Comparison of ENCODE assay signal across 2 cellular contexts in genomic region chr15:24865300-24865699, GRCh38.
A peak's percentile ranks its signal among the peaks of the same experiment; 100 is the strongest.
TF ChIP-seq lines count a peak whose summit lies in the region.

No MANE protein-coding gene starts in this region.

TF ChIP-seq in HepG2, 621 proteins besides CTCF, POLR2A, EP300 and RAD21 (continued from another document):
- TF ChIP-seq MIER3 (CRISPR knock-in tag; IDR thresholded peaks at IDR 0.05; ENCODE audit: borderline replicate concordance) (no peak), SOX6 (IDR thresholded peaks at IDR 0.05) (no peak), SOX6 (CRISPR knock-in tag; IDR thresholded peaks at IDR 0.05) (0 out of 2 replicates have a peak, but pooled peaks have one; percentile 20), ASH2L (IDR thresholded peaks at IDR 0.05; ENCODE audit: insufficient read length, low read depth, low read length) (no peak), ZNF740 (CRISPR knock-in tag; IDR thresholded peaks at IDR 0.05) (no peak), NFATC3 (CRISPR knock-in tag; IDR thresholded peaks at IDR 0.05) (no peak), ARID2 (CRISPR knock-in tag; IDR thresholded peaks at IDR 0.05; ENCODE audit: borderline replicate concordance) (no peak), ZMYM3 (CRISPR knock-in tag; IDR thresholded peaks at IDR 0.05) (peak; percentile 43; the same call in 1 of the 2 replicates), ZNF792 (CRISPR knock-in tag; IDR thresholded peaks at IDR 0.05) (peak; percentile 96), CC2D1A (CRISPR knock-in tag; IDR thresholded peaks at IDR 0.05) (no peak), ZNF460 (CRISPR knock-in tag; IDR thresholded peaks at IDR 0.05; ENCODE audit: borderline replicate concordance) (peak; percentile 77; the same call in 1 of the 2 replicates), CEBPG (CRISPR knock-in tag; IDR thresholded peaks at IDR 0.05) (peak; percentile 64)
- TF ChIP-seq, protein P1, sequence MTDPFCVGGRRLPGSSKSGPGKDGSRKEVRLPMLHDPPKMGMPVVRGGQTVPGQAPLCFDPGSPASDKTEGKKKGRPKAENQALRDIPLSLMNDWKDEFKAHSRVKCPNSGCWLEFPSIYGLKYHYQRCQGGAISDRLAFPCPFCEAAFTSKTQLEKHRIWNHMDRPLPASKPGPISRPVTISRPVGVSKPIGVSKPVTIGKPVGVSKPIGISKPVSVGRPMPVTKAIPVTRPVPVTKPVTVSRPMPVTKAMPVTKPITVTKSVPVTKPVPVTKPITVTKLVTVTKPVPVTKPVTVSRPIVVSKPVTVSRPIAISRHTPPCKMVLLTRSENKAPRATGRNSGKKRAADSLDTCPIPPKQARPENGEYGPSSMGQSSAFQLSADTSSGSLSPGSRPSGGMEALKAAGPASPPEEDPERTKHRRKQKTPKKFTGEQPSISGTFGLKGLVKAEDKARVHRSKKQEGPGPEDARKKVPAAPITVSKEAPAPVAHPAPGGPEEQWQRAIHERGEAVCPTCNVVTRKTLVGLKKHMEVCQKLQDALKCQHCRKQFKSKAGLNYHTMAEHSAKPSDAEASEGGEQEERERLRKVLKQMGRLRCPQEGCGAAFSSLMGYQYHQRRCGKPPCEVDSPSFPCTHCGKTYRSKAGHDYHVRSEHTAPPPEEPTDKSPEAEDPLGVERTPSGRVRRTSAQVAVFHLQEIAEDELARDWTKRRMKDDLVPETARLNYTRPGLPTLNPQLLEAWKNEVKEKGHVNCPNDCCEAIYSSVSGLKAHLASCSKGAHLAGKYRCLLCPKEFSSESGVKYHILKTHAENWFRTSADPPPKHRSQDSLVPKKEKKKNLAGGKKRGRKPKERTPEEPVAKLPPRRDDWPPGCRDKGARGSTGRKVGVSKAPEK (CRISPR knock-in tag; IDR thresholded peaks at IDR 0.05; ENCODE audit: borderline replicate concordance) = no peak

TF ChIP-seq in H1, 55 proteins besides CTCF, POLR2A, EP300 and RAD21 (continued from another document):
- no peak for TF ChIP-seq PHF8 (conservative IDR thresholded peaks at IDR 0.05; ENCODE audit: low read depth, low read length)
- TF ChIP-seq CTBP2 (IDR thresholded peaks at IDR 0.05; ENCODE audit: borderline replicate concordance, insufficient read depth, insufficient read length, low read length) = no peak
